11 cellular contexts compared by ENCODE assay signal in the genomic region with DNA sequence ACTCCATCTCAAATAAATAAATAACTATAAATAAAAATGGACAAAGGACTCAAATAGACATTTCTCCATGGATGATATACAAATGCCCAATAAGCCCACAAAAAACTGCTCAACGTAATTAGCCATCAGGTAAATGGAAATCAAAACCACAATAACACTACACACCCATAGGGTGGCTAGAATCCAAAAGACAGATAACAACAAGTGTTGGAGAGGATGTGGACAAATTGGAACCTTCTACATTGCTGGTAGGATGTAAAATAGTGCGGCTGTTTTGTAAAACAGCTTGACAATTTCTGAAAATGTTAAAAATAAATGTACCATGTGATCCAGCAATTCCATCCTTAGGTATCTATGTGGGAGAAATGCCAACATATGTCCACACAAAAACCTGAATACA. TPM values are rescaled to one million over a fixed set of nuclear protein-coding genes. Genes with fewer than 3 reads are reported as not detected.
"Had no signal": no experiment of that assay in that cellular context is flagged by ENCODE, and none has a peak within 500 bp of the region (broad histone marks: within the 10 kb centered on the region; RNA-seq: fewer than 3 reads in every experiment).

No MANE protein-coding gene starts in this region.

- H3K4me3 Mint-ChIP-seq: GM23338, H9, HFFc6 had no signal

- H3K4me1 Mint-ChIP-seq: GM23338, H9 had no signal

- H3K27ac Mint-ChIP-seq: GM23338, H9, HFFc6 had no signal

- H3K9me3 ChIP-seq: HAP-1 had no signal

- ATAC-seq: GM23338, HCT116 had no signal

- H2AFZ ChIP-seq: GM23248, GM23338 had no signal

- H3K4me1 ChIP-seq: HAP-1 had no signal

- DNase-seq: GM23248, GOT3, H7, H9, HCEC 1CT, HFFc6 had no signal

- H3K4me2 ChIP-seq: GM23338 had no signal

- H3K36me3 ChIP-seq: HAP-1 had no signal

- H3K4me3 ChIP-seq: GM23248, GM23338, HAP-1 had no signal

- FAIRE-seq: H54 had no signal

- H3K9me3 Mint-ChIP-seq: HFFc6 had no signal

- H3K9ac ChIP-seq: GM23248 had no signal

- H3K27ac ChIP-seq: GM23248 had no signal

RNA-seq across cellular contexts. Expression of gene ZNF157, which starts 52.1 kb away (rescaled TPM):
- total RNA-seq: GM23248, H4, HFFc6 had no signal
- polyA plus RNA-seq: GM23248 had no signal
